Comparison of ENCODE assay signal across 32 cellular contexts in genomic region chr16:13060932-13061331, GRCh38.
"Had no signal": no experiment of that assay in that cellular context is flagged by ENCODE, and none has a peak within 500 bp of the region (broad histone marks: within the 10 kb centered on the region; RNA-seq: fewer than 3 reads in every experiment).

No MANE protein-coding gene starts in this region.

- H3K9me3 ChIP-seq: ascending aorta, body of pancreas, MG63, Peyer's patch, SJCRH30, SK-N-SH had no signal

- H3K27me3 Mint-ChIP-seq: activated naive CD4-positive, alpha-beta T cell treated with anti-CD3 and anti-CD28 coated beads, Interleukin-2, amount 50 U/mL, for 24 hours had no signal

- ATAC-seq: activated CD8-positive, alpha-beta T cell treated with anti-CD3 and anti-CD28 coated beads, Interleukin-2, amount 10 ng/mL, durations not matched to agents 7 days and 5 days; activated naive CD8-positive, alpha-beta T cell treated with anti-CD3 and anti-CD28 coated beads, Interleukin-2, amount 50 U/mL, for 24 hours; body of pancreas had no signal

- H3K27ac Mint-ChIP-seq: activated CD8-positive, alpha-beta T cell treated with anti-CD3 and anti-CD28 coated beads, Interleukin-2, amount 10 ng/mL, durations not matched to agents 7 days and 5 days; activated naive CD4-positive, alpha-beta T cell treated with anti-CD3 and anti-CD28 coated beads, Interleukin-2, amount 50 U/mL, for 24 hours; activated naive CD8-positive, alpha-beta T cell treated with anti-CD3 and anti-CD28 coated beads, Interleukin-2, amount 50 U/mL, for 24 hours; activated T-helper 1 cell treated with anti-CD3 and anti-CD28 coated beads, Interleukin-12 subunit alpha, Interleukin-12 subunit beta, Interleukin-2, Interleukin-4 antibody, amounts not matched to agents 30 ng/mL and 10 ng/mL and 1 ng/mL, durations not matched to agents 14 hours and 24 hours and 36 hours had no signal

- H3K4me3 ChIP-seq: ascending aorta, body of pancreas, MG63, Peyer's patch, SJCRH30 had no signal

- DNase-seq: activated CD4-positive, alpha-beta T cell treated with anti-CD3 and anti-CD28 coated beads for 48 hours; activated CD4-positive, alpha-beta T cell treated with anti-CD3 and anti-CD28 coated beads, Interleukin-2, amount 50 U/mL, for 4 hours; activated CD4-positive, CD25-positive, alpha-beta regulatory T cell treated with anti-CD3 and anti-CD28 coated beads, Interleukin-2, amount 50 U/mL, for 72 hours; activated CD8-positive, alpha-beta memory T cell treated with anti-CD3 and anti-CD28 coated beads, Interleukin-2, amount 50 U/mL, for 48 hours; activated CD8-positive, alpha-beta T cell treated with anti-CD3 and anti-CD28 coated beads, Interleukin-2, amount 10 ng/mL, durations not matched to agents 7 days and 5 days; activated effector memory CD4-positive, alpha-beta T cell treated with Interleukin-2 at 50 U/mL for 16 hours; activated naive CD4-positive, alpha-beta T cell; activated naive CD8-positive, alpha-beta T cell treated with anti-CD3 and anti-CD28 coated beads, Interleukin-2, amount 50 U/mL, for 24 hours; activated T-cell treated with anti-CD3 and anti-CD28 coated beads, Interleukin-2, amount 50 U/mL, for 1 hour; amniotic stem cell; body of pancreas; MG63; MV-4-11; NCI-H1092 treated with DMSO at 0.1 percent for 48 hours; NCI-H1417 treated with DMSO at 0.1 percent for 48 hours; NCI-H1694; NCI-H2029; NCI-H2107; NCI-H510A treated with DMSO at 0.1 percent for 48 hours; NCI-H69; NK-92 treated with Interleukin-12 subunit alpha and Interleukin-12 subunit beta, amount 100 ng/mL, for 24 hours; OCI-M1; Peyer's patch; Right ventricle myocardium superior; SJCRH30; SK-N-SH; T-helper 1 cell; WERI-Rb-1 had no signal

- H3K4me1 ChIP-seq: ascending aorta, body of pancreas, Peyer's patch, SJCRH30 had no signal

- H3K4me3 Mint-ChIP-seq: activated CD8-positive, alpha-beta T cell treated with anti-CD3 and anti-CD28 coated beads, Interleukin-2, amount 10 ng/mL, durations not matched to agents 7 days and 5 days; activated naive CD4-positive, alpha-beta T cell treated with anti-CD3 and anti-CD28 coated beads, Interleukin-2, amount 50 U/mL, for 24 hours; activated naive CD8-positive, alpha-beta T cell treated with anti-CD3 and anti-CD28 coated beads, Interleukin-2, amount 50 U/mL, for 24 hours; activated T-helper 1 cell treated with anti-CD3 and anti-CD28 coated beads, Interleukin-12 subunit alpha, Interleukin-12 subunit beta, Interleukin-2, Interleukin-4 antibody, amounts not matched to agents 30 ng/mL and 10 ng/mL and 1 ng/mL, durations not matched to agents 14 hours and 24 hours and 36 hours had no signal

- H3K27ac ChIP-seq: ascending aorta, body of pancreas, Peyer's patch, RWPE1, SJCRH30, WERI-Rb-1 had no signal

- H3K9me3 Mint-ChIP-seq: activated naive CD8-positive, alpha-beta T cell treated with anti-CD3 and anti-CD28 coated beads, Interleukin-2, amount 50 U/mL, for 24 hours had no signal

- H3K36me3 ChIP-seq: ascending aorta, MG63, Peyer's patch, SJCRH30, WERI-Rb-1 had no signal

- H3K27me3 ChIP-seq: ascending aorta, body of pancreas, MG63, Peyer's patch, SJCRH30 had no signal

- H3K9ac ChIP-seq: SK-N-SH had no signal

- H3K4me1 Mint-ChIP-seq: activated naive CD4-positive, alpha-beta T cell treated with anti-CD3 and anti-CD28 coated beads, Interleukin-2, amount 50 U/mL, for 24 hours; activated naive CD8-positive, alpha-beta T cell treated with anti-CD3 and anti-CD28 coated beads, Interleukin-2, amount 50 U/mL, for 24 hours had no signal

- H3K4me2 ChIP-seq: SK-N-SH had no signal

- H3K36me3 Mint-ChIP-seq: activated naive CD4-positive, alpha-beta T cell treated with anti-CD3 and anti-CD28 coated beads, Interleukin-2, amount 50 U/mL, for 24 hours had no signal
